ENCODE assay signal across 8 cellular contexts in genomic region chr6:106609699-106610098, GRCh38. TPM values are rescaled to one million over a fixed set of nuclear protein-coding genes. Genes with fewer than 3 reads are reported as not detected.
A peak's percentile ranks its signal among the peaks of the same experiment; 100 is the strongest.
DNase-seq lines count a peak whose midpoint lies in the region; ATAC-seq and TF ChIP-seq lines count a peak whose summit lies in the region.

No MANE protein-coding gene starts in this region.

- ATAC-seq in HG03342 (IDR thresholded peaks at IDR 0.05; ENCODE audit: unreplicated experiment) = no peak

- no peaks in the 10 kb centered on the region for H3K27me3 Mint-ChIP-seq in activated T-helper 2 cell treated with anti-CD3 and anti-CD28 coated beads, Interferon-gamma antibody, Interleukin-2, Interleukin-4, amounts not matched to agents 10 μg/mL and 5 μg/mL and 100 μg/mL, durations not matched to agents 14 hours and 24 hours and 36 hours (ENCODE audit: low read depth)
- no peaks in the 10 kb centered on the region for H3K27me3 Mint-ChIP-seq in nephron (ENCODE audit: low read depth)
- peaks cover 0 to 2% (median 0%) of the 10 kb centered on the region in 3 donors for H3K27me3 Mint-ChIP-seq in CD14-positive monocyte (ENCODE audit: low read depth in 3 of 3)

- H3K36me3 Mint-ChIP-seq in activated T-helper 2 cell treated with anti-CD3 and anti-CD28 coated beads, Interferon-gamma antibody, Interleukin-2, Interleukin-4, amounts not matched to agents 10 μg/mL and 5 μg/mL and 100 μg/mL, durations not matched to agents 14 hours and 24 hours and 36 hours (ENCODE audit: low read depth) = peaks cover 38% of the 10 kb centered on the region
- peaks cover 10% of the 10 kb centered on the region for H3K36me3 Mint-ChIP-seq in nephron (ENCODE audit: low read depth)
- peaks cover 50 to 59% of the 10 kb centered on the region in 2 donors for H3K36me3 Mint-ChIP-seq in CD14-positive monocyte

- no peak overlapping the region for H3K4me3 Mint-ChIP-seq in activated T-helper 2 cell treated with anti-CD3 and anti-CD28 coated beads, Interferon-gamma antibody, Interleukin-2, Interleukin-4, amounts not matched to agents 10 μg/mL and 5 μg/mL and 100 μg/mL, durations not matched to agents 14 hours and 24 hours and 36 hours (ENCODE audit: low read depth)
- no peak overlapping the region for H3K4me3 Mint-ChIP-seq in nephron
- H3K4me3 Mint-ChIP-seq in CD14-positive monocyte = no peak overlapping the region

- peak; percentile 36 to 46 (median 40) for TF ChIP-seq CTCF in nephron (IDR thresholded peaks at IDR 0.05; ENCODE audit: unreplicated experiment in 3 of 3)
- no peak for TF ChIP-seq CTCF in CD14-positive monocyte (IDR thresholded peaks at IDR 0.05)

- intact Hi-C loops in activated T-helper 2 cell treated with anti-CD3 and anti-CD28 coated beads, Interferon-gamma antibody, Interleukin-2, Interleukin-4, amounts not matched to agents 10 μg/mL and 5 μg/mL and 100 μg/mL, durations not matched to agents 14 hours and 24 hours and 36 hours (cut with micrococcal nuclease) = loop anchor here (2.0 to 5.0 kb wide), 2 partner anchors 87 to 369 kb away; no protein-coding TSS in a partner anchor
- intact Hi-C loops in CD14-positive monocyte (cut with micrococcal nuclease) = no loop called here

- peaks cover 3% of the 10 kb centered on the region for H3K9me3 Mint-ChIP-seq in activated T-helper 2 cell treated with anti-CD3 and anti-CD28 coated beads, Interferon-gamma antibody, Interleukin-2, Interleukin-4, amounts not matched to agents 10 μg/mL and 5 μg/mL and 100 μg/mL, durations not matched to agents 14 hours and 24 hours and 36 hours
- H3K9me3 Mint-ChIP-seq in nephron (no peaks in the 10 kb centered on the region), CD14-positive monocyte (peaks cover 0 to 6% (median 3%) of the 10 kb centered on the region in 7 donors)

- H3K27ac Mint-ChIP-seq in activated T-helper 2 cell treated with anti-CD3 and anti-CD28 coated beads, Interferon-gamma antibody, Interleukin-2, Interleukin-4, amounts not matched to agents 10 μg/mL and 5 μg/mL and 100 μg/mL, durations not matched to agents 14 hours and 24 hours and 36 hours = no peak overlapping the region
- H3K27ac Mint-ChIP-seq in nephron (peak overlapping the region in 1 of 3 experiments; percentile 5), CD14-positive monocyte (no peak overlapping the region)

- DNase-seq in NOMO-1 (lab: John Stamatoyannopoulos, UW; ENCODE audit: unreplicated experiment in 2 of 2) (peak; percentile 2 to 19), NOMO-1 treated with dmso at 0.1 percent for 144 hours (lab: John Stamatoyannopoulos, UW; ENCODE audit: unreplicated experiment) (no peak), NCI-H1105 (lab: John Stamatoyannopoulos, UW) (peak; percentile 32), COLO829 (ENCODE audit: low spot score) (no peak), CD14-positive monocyte (ENCODE audit: low spot score) (no peak)
- peak; percentile 28 for DNase-seq in activated T-helper 2 cell treated with anti-CD3 and anti-CD28 coated beads, Interferon-gamma antibody, Interleukin-2, Interleukin-4, amounts not matched to agents 10 μg/mL and 5 μg/mL and 100 μg/mL, durations not matched to agents 14 hours and 24 hours and 36 hours (ENCODE audit: low spot score)

- peaks cover 43% of the 10 kb centered on the region for H3K4me1 Mint-ChIP-seq in activated T-helper 2 cell treated with anti-CD3 and anti-CD28 coated beads, Interferon-gamma antibody, Interleukin-2, Interleukin-4, amounts not matched to agents 10 μg/mL and 5 μg/mL and 100 μg/mL, durations not matched to agents 14 hours and 24 hours and 36 hours (ENCODE audit: low read depth)
- H3K4me1 Mint-ChIP-seq in nephron (no peaks in the 10 kb centered on the region), CD14-positive monocyte (no peaks in the 10 kb centered on the region)

RNA-seq across cellular contexts. Expression of gene RTN4IP1, which starts 19.6 kb away (rescaled TPM):
- 6.4 and 7.9 TPM in 2 replicates for total RNA-seq in activated T-helper 2 cell treated with anti-CD3 and anti-CD28 coated beads, Interferon-gamma antibody, Interleukin-2, Interleukin-4, amounts not matched to agents 10 μg/mL and 5 μg/mL and 100 μg/mL, durations not matched to agents 14 hours and 24 hours and 36 hours
- polyA plus RNA-seq in CD14-positive monocyte = 1 to 10 TPM; 4.5 to 6.7 TPM

RNA-seq across cellular contexts. Expression of gene QRSL1, which starts 19.7 kb away (rescaled TPM):
- total RNA-seq in activated T-helper 2 cell treated with anti-CD3 and anti-CD28 coated beads, Interferon-gamma antibody, Interleukin-2, Interleukin-4, amounts not matched to agents 10 μg/mL and 5 μg/mL and 100 μg/mL, durations not matched to agents 14 hours and 24 hours and 36 hours = 18.9 and 21.8 TPM in 2 replicates
- polyA plus RNA-seq in CD14-positive monocyte = 1 to 10 TPM; 5.8 to 7.8 TPM

Comparison
In these comparisons a context has a peak if more than half of its experiments do, and no peak if none do; other contexts are left out.
1. DNase-seq: peak in NOMO-1 (2 of 2), NCI-H1105 (single experiment) and activated T-helper 2 cell treated with anti-CD3 and anti-CD28 coated beads, Interferon-gamma antibody, Interleukin-2, Interleukin-4, amounts not matched to agents 10 μg/mL and 5 μg/mL and 100 μg/mL, durations not matched to agents 14 hours and 24 hours and 36 hours (single experiment); none in NOMO-1 treated with dmso at 0.1 percent for 144 hours (single experiment), COLO829 (single experiment) and CD14-positive monocyte (single experiment).